In the genomic region with DNA sequence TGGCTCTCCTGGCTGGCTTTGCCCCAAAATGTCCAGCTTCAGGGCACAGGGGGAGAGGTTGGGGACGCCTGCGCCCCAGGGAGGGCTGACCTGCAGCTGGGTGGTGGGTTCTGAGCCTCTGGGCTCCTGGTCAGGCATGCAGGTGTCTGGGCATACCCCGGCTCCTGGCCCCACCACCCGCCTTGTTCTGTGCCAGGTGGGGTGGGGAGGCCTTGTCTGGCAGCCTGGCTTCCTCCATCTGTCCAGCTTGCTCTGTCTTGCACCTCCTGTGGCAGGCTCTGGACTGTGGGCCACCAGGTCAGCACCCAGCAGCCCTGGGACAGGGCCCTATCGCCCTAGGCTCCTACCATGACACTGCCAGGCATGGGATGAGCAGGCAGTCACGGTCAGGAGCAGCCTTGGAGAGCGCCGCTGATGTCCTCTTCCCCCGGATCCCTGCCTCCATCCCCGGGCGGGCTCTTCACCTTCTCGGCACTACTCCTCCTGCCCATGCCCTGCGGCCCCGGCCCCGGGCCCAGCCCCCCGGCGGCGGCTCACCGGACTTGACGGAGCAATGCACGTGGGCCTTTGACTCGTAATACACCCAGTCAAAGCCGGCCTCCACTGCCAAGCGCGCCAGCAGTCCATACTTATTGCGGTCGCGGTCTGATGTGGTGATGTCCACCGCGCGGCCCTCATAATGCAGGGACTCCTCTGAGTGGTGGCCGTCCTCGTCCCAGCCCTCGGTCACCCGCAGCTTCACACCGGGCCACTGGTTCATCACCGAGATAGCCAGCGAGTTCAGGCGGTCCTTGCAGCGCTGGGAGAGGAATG, we compare ENCODE assay signal across 13 cellular contexts. TPM values are rescaled to one million over a fixed set of nuclear protein-coding genes. Genes with fewer than 3 reads are reported as not detected.
A peak's percentile ranks its signal among the peaks of the same experiment; 100 is the strongest.
DNase-seq lines count a peak whose midpoint lies in the region; ATAC-seq and TF ChIP-seq lines count a peak whose summit lies in the region.
"Had no signal": no experiment of that assay in that cellular context is flagged by ENCODE, and none has a peak within 500 bp of the region (broad histone marks: within the 10 kb centered on the region; RNA-seq: fewer than 3 reads in every experiment).

No MANE protein-coding gene starts in this region.

- peak overlapping the region; percentile 39 for H3K4me2 ChIP-seq in neural progenitor cell

- peaks cover 67% of the 10 kb centered on the region for H3K27me3 Mint-ChIP-seq in neural progenitor cell (ENCODE audit: insufficient read depth, low read depth)

- no peak overlapping the region for H3K27ac ChIP-seq in colonic mucosa
- H3K27ac ChIP-seq in neural progenitor cell, result no peak overlapping the region
- H3K27ac ChIP-seq: thyroid gland had no signal

- H3K36me3 Mint-ChIP-seq in neural progenitor cell, result no peaks in the 10 kb centered on the region

- H3F3A ChIP-seq in neural progenitor cell (ENCODE audit: low read depth), result peaks cover 9% of the 10 kb centered on the region

- H3K27ac Mint-ChIP-seq in neural progenitor cell, result no peak overlapping the region

- H2AFZ ChIP-seq in neural progenitor cell (replicated peaks), result no peak overlapping the region

- H3K79me2 ChIP-seq in neural progenitor cell (ENCODE audit: low read depth), result no peaks in the 10 kb centered on the region

- ATAC-seq in HG03442 (IDR thresholded peaks at IDR 0.05; ENCODE audit: unreplicated experiment) (no peak), GM18868 (IDR thresholded peaks at IDR 0.05; ENCODE audit: unreplicated experiment) (no peak)

- intact Hi-C loops in colonic mucosa (cut with DNase I), result loop anchor here (5.0 kb wide), 3 partner anchors 65 to 240 kb away; no protein-coding TSS in a partner anchor

- H3K27me3 ChIP-seq in BE2C (peaks cover 60% of the 10 kb centered on the region), H7 (ENCODE audit: control insufficient read depth, insufficient read depth, low read length) (peaks cover 58% of the 10 kb centered on the region), colonic mucosa (peaks cover 33% of the 10 kb centered on the region), neural progenitor cell (peaks cover 100% of the 10 kb centered on the region)

- DNase-seq in BE2C (no peak), H7 (peak; percentile 75), colonic mucosa (no peak), neural progenitor cell (ENCODE audit: low spot score) (peak; percentile 35), SKM-1 (lab: John Stamatoyannopoulos, UW; ENCODE audit: unreplicated experiment) (no peak), GF-D8 (lab: John Stamatoyannopoulos, UW) (no peak)
- DNase-seq: DMS 273 treated with DMSO at 0.1 percent for 48 hours, KG1 had no signal

- no peak overlapping the region for H3K4me3 Mint-ChIP-seq in neural progenitor cell
- H3K4me3 Mint-ChIP-seq: neural crest cell had no signal

- TF ChIP-seq CTCF in BE2C (IDR thresholded peaks at IDR 0.05; ENCODE audit: low read depth, low read length) (no peak), colonic mucosa (IDR thresholded peaks at IDR 0.05) (no peak), neural progenitor cell (IDR thresholded peaks at IDR 0.05) (no peak)

- peaks cover 45% of the 10 kb centered on the region for H4K20me1 ChIP-seq in neural progenitor cell (ENCODE audit: low read depth)

- H3K4me1 ChIP-seq in BE2C (peaks cover 2% of the 10 kb centered on the region; the same call in 1 of the 2 replicates), colonic mucosa (no peaks in the 10 kb centered on the region), neural progenitor cell (peaks cover 8% of the 10 kb centered on the region)

- H3K4me3 ChIP-seq in BE2C (ENCODE audit: low read depth, low read length) (peak overlapping the region; percentile 31), H7 (ENCODE audit: insufficient read depth, low read depth, low read length) (peak overlapping the region; percentile 12; the same call in 1 of the 2 replicates), colonic mucosa (peak overlapping the region; percentile 59), neural progenitor cell (no peak overlapping the region)
- H3K4me3 ChIP-seq: lung, thyroid gland had no signal

- H3K9ac ChIP-seq in colonic mucosa (ENCODE audit: low read depth in 2 of 2, low read length in 2 of 2) (peak overlapping the region in 1 of 2 donors; percentile 91), neural progenitor cell (no peak overlapping the region)

- H3K9me3 Mint-ChIP-seq in neural progenitor cell, result peaks cover 3% of the 10 kb centered on the region
- H3K9me3 Mint-ChIP-seq: neural crest cell had no signal

- H3K36me3 ChIP-seq in BE2C, result no peaks in the 10 kb centered on the region
- H3K36me3 ChIP-seq in H7 (replicated peaks; ENCODE audit: control insufficient read depth, insufficient read depth, low read length), result no peaks in the 10 kb centered on the region
- no peaks in the 10 kb centered on the region for H3K36me3 ChIP-seq in colonic mucosa
- H3K36me3 ChIP-seq in neural progenitor cell, result no peaks in the 10 kb centered on the region
- H3K36me3 ChIP-seq: thyroid gland had no signal

- H3K4me1 Mint-ChIP-seq in neural progenitor cell, result peaks cover 8% of the 10 kb centered on the region
- H3K4me1 Mint-ChIP-seq: neural crest cell had no signal

- no peaks in the 10 kb centered on the region for H3K9me3 ChIP-seq in BE2C
- H3K9me3 ChIP-seq in colonic mucosa, result no peaks in the 10 kb centered on the region
- no peaks in the 10 kb centered on the region for H3K9me3 ChIP-seq in neural progenitor cell (ENCODE audit: low read depth)
- H3K9me3 ChIP-seq: thyroid gland had no signal

RNA-seq across cellular contexts. Expression of a gene that starts 3.6 kb away (rescaled TPM):
- polyA plus RNA-seq in BE2C (2012; ENCODE audit: insufficient read depth, insufficient read length, low read depth), result not detected
- total RNA-seq in H7 (2014; rRNA removed; shearing (Covaris generic)), result 1.1 TPM in 2 replicates
- total RNA-seq in colonic mucosa, result 100 to 1,000 TPM in 1 of 2 donors, 10 to 100 TPM in 1; 82.2 to 103 TPM
- 0.06 TPM in 1 of 2 replicates, not detected in the other for total RNA-seq in neural progenitor cell (ENCODE audit: low replicate concordance)

RNA-seq across cellular contexts. Expression of a gene that starts 15.8 kb away (rescaled TPM):
- polyA plus RNA-seq in BE2C (2012; ENCODE audit: insufficient read depth, insufficient read length, low read depth), result 1.1 TPM
- total RNA-seq in H7 (2014; rRNA removed; shearing (Covaris generic)), result 0.11 TPM in 1 of 2 replicates, not detected in the other
- total RNA-seq in colonic mucosa (1 to 10 TPM in 1 of 2 donors, under 1 TPM in 1; 0.05 to 1.6 TPM), neural progenitor cell (ENCODE audit: low replicate concordance) (0.22 and 0.80 TPM in 2 replicates)

Comparison
In these comparisons a context has a peak if more than half of its experiments do, and no peak if none do; other contexts are left out.
1. DNase-seq: peak in H7 (single experiment) and neural progenitor cell (single experiment); none in BE2C (single experiment), colonic mucosa (single experiment), SKM-1 (single experiment) and GF-D8 (single experiment).
2. RNA of a gene that starts 3.6 kb away (total RNA-seq): 82.2 to 103 TPM in colonic mucosa; 1.1 TPM in H7 and 0.06 TPM in neural progenitor cell; every median in the first group is over 10 times any median in the second.